In the genomic region with DNA sequence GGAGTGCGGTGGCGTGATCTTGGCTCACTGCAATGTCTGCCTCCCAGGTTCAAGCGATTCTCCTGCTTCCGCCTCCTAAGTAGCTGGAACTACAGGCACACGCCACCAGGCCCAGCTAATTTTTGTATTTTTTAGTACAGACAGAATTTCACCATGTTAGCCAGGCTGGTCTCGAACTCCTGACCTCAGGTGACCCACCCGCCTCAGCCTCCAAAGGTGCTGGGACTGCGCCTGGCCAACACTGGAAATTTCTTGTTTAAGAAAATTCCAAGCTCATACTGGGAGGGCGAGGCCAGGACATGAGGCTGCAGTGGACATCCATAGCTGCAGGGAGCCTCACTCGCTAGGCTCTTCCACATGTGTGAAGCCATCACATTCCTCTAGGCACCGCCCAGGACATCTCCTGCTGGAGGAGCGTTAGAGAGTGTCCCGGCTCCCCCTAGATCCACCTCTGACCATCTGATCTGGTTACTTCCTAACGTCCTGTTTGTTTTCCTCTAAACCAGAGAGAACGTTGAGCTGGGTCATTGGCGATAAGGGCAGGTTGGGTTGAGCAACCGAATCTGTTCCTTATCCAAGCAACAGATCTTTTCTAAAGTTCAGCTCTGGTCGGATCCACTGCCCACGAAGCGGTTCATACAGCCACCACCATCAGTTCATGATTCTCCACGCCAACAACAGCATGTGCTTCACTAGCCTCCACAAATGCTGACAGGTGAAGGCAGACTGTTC, we compare ENCODE assay signal across 1 cellular context.
TF ChIP-seq lines count a peak whose summit lies in the region.

No MANE protein-coding gene starts in this region.

TF ChIP-seq in endothelial cell of umbilical vein, 7 proteins besides CTCF, POLR2A, EP300 and RAD21:
- TF ChIP-seq GATA2 (IDR thresholded peaks at IDR 0.05; ENCODE audit: insufficient read depth, insufficient read length, low read depth, low read length) = no peak
- TF ChIP-seq, protein P1, sequence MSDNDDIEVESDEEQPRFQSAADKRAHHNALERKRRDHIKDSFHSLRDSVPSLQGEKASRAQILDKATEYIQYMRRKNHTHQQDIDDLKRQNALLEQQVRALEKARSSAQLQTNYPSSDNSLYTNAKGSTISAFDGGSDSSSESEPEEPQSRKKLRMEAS (IDR thresholded peaks at IDR 0.05; ENCODE audit: insufficient read depth, insufficient read length) = no peak
- TF ChIP-seq EZH2 (IDR thresholded peaks at IDR 0.05; ENCODE audit: borderline replicate concordance, low read depth, low read length, severe bottlenecking) = no peak
- no peak for TF ChIP-seq MYC (IDR thresholded peaks at IDR 0.05; ENCODE audit: low read depth, low read length)
- TF ChIP-seq JUN (IDR thresholded peaks at IDR 0.05; ENCODE audit: borderline replicate concordance, insufficient read depth, insufficient read length, low read depth) = no peak
- TF ChIP-seq POLR2AphosphoS5 (IDR thresholded peaks at IDR 0.05; ENCODE audit: insufficient read depth, low read depth, low read length) = no peak
- no peak for TF ChIP-seq FOS (IDR thresholded peaks at IDR 0.05; ENCODE audit: borderline replicate concordance, insufficient read depth, low read length)
